Comparison of ENCODE assay signal across 1 cellular context in the genomic region with DNA sequence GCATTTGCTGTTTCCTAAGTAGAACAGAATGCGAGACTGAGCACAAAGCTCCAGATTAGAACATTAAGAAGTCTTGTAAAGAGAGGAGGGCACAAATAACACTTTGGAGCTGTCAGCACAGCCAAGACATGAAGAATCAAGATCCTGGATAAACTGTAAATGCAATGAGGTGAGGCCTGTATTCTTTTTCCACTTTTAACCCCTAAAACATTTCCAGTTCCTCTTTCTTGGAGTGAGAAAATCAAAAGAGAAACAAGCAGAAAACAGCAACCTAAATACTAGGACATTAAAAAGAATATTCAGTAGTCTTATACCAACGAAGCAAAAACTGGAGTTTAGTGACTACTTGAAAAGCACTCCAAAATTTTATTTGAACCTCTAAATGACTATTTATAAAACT.
TF ChIP-seq lines count a peak whose summit lies in the region.

No MANE protein-coding gene starts in this region.

TF ChIP-seq in GM23338, 12 proteins besides CTCF, POLR2A, EP300 and RAD21 (continued from another document):
- TF ChIP-seq, protein P1, sequence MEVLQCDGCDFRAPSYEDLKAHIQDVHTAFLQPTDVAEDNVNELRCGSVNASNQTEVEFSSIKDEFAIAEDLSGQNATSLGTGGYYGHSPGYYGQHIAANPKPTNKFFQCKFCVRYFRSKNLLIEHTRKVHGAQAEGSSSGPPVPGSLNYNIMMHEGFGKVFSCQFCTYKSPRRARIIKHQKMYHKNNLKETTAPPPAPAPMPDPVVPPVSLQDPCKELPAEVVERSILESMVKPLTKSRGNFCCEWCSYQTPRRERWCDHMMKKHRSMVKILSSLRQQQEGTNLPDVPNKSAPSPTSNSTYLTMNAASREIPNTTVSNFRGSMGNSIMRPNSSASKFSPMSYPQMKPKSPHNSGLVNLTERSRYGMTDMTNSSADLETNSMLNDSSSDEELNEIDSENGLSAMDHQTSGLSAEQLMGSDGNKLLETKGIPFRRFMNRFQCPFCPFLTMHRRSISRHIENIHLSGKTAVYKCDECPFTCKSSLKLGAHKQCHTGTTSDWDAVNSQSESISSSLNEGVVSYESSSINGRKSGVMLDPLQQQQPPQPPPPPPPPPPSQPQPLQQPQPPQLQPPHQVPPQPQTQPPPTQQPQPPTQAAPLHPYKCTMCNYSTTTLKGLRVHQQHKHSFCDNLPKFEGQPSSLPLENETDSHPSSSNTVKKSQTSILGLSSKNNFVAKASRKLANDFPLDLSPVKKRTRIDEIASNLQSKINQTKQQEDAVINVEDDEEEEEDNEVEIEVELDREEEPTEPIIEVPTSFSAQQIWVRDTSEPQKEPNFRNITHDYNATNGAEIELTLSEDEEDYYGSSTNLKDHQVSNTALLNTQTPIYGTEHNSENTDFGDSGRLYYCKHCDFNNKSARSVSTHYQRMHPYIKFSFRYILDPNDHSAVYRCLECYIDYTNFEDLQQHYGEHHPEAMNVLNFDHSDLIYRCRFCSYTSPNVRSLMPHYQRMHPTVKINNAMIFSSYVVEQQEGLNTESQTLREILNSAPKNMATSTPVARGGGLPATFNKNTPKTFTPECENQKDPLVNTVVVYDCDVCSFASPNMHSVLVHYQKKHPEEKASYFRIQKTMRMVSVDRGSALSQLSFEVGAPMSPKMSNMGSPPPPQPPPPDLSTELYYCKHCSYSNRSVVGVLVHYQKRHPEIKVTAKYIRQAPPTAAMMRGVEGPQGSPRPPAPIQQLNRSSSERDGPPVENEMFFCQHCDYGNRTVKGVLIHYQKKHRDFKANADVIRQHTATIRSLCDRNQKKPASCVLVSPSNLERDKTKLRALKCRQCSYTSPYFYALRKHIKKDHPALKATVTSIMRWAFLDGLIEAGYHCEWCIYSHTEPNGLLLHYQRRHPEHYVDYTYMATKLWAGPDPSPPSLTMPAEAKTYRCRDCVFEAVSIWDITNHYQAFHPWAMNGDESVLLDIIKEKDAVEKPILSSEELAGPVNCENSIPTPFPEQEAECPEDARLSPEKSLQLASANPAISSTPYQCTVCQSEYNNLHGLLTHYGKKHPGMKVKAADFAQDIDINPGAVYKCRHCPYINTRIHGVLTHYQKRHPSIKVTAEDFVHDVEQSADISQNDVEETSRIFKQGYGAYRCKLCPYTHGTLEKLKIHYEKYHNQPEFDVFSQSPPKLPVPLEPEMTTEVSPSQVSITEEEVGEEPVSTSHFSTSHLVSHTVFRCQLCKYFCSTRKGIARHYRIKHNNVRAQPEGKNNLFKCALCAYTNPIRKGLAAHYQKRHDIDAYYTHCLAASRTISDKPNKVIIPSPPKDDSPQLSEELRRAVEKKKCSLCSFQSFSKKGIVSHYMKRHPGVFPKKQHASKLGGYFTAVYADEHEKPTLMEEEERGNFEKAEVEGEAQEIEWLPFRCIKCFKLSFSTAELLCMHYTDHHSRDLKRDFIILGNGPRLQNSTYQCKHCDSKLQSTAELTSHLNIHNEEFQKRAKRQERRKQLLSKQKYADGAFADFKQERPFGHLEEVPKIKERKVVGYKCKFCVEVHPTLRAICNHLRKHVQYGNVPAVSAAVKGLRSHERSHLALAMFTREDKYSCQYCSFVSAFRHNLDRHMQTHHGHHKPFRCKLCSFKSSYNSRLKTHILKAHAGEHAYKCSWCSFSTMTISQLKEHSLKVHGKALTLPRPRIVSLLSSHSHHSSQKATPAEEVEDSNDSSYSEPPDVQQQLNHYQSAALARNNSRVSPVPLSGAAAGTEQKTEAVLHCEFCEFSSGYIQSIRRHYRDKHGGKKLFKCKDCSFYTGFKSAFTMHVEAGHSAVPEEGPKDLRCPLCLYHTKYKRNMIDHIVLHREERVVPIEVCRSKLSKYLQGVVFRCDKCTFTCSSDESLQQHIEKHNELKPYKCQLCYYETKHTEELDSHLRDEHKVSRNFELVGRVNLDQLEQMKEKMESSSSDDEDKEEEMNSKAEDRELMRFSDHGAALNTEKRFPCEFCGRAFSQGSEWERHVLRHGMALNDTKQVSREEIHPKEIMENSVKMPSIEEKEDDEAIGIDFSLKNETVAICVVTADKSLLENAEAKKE (CRISPR knock-in tag; IDR thresholded peaks at IDR 0.05), result no peak
- TF ChIP-seq, protein P2, sequence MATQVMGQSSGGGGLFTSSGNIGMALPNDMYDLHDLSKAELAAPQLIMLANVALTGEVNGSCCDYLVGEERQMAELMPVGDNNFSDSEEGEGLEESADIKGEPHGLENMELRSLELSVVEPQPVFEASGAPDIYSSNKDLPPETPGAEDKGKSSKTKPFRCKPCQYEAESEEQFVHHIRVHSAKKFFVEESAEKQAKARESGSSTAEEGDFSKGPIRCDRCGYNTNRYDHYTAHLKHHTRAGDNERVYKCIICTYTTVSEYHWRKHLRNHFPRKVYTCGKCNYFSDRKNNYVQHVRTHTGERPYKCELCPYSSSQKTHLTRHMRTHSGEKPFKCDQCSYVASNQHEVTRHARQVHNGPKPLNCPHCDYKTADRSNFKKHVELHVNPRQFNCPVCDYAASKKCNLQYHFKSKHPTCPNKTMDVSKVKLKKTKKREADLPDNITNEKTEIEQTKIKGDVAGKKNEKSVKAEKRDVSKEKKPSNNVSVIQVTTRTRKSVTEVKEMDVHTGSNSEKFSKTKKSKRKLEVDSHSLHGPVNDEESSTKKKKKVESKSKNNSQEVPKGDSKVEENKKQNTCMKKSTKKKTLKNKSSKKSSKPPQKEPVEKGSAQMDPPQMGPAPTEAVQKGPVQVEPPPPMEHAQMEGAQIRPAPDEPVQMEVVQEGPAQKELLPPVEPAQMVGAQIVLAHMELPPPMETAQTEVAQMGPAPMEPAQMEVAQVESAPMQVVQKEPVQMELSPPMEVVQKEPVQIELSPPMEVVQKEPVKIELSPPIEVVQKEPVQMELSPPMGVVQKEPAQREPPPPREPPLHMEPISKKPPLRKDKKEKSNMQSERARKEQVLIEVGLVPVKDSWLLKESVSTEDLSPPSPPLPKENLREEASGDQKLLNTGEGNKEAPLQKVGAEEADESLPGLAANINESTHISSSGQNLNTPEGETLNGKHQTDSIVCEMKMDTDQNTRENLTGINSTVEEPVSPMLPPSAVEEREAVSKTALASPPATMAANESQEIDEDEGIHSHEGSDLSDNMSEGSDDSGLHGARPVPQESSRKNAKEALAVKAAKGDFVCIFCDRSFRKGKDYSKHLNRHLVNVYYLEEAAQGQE (IDR thresholded peaks at IDR 0.05; ENCODE audit: unreplicated experiment), result no peak
- TF ChIP-seq, protein P3, sequence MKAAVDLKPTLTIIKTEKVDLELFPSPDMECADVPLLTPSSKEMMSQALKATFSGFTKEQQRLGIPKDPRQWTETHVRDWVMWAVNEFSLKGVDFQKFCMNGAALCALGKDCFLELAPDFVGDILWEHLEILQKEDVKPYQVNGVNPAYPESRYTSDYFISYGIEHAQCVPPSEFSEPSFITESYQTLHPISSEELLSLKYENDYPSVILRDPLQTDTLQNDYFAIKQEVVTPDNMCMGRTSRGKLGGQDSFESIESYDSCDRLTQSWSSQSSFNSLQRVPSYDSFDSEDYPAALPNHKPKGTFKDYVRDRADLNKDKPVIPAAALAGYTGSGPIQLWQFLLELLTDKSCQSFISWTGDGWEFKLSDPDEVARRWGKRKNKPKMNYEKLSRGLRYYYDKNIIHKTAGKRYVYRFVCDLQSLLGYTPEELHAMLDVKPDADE (IDR thresholded peaks at IDR 0.05), result no peak
